In genomic region chr15:31197497-31198414, GRCh38 we compare ENCODE assay signal across 8 cellular contexts.
DNase-seq lines count a peak whose midpoint lies in the region; ATAC-seq and TF ChIP-seq lines count a peak whose summit lies in the region.

No MANE protein-coding gene starts in this region.

- no peak overlapping the region for H2BK5ac ChIP-seq in mesendoderm (ENCODE audit: low read length)

- H3K23ac ChIP-seq in mesendoderm (ENCODE audit: low read length), result no peak overlapping the region

- H3K27ac ChIP-seq in mesendoderm (ENCODE audit: low read depth, low read length), result no peak overlapping the region

- H3K4me2 ChIP-seq in mesendoderm (ENCODE audit: low read length), result no peak overlapping the region

- no peak overlapping the region for H3K4ac ChIP-seq in mesendoderm (ENCODE audit: low read depth, low read length)

- H3K79me2 ChIP-seq in mesendoderm (ENCODE audit: control insufficient read depth, insufficient read depth, low read length), result no peaks in the 10 kb centered on the region

- no peak overlapping the region for H4K5ac ChIP-seq in mesendoderm (ENCODE audit: low read length)

- in situ Hi-C loops in ACHN (cut with HindIII; ENCODE audit: low pct_ligation_motif_present, low pct_unique_long_range_greater_than_20kb, low sequenced_read_pairs), result no loop called here

- H3K4me1 ChIP-seq in mesendoderm (ENCODE audit: control insufficient read depth, low read depth, low read length), result no peaks in the 10 kb centered on the region

- H3K4me3 Mint-ChIP-seq in central memory CD8-positive, alpha-beta T cell, result no peak overlapping the region

- DNase-seq in ACHN (peak; percentile 37), mesendoderm (peak; percentile 65), dedifferentiated amniotic fluid mesenchymal stem cell (ENCODE audit: extremely low spot score) (no peak)
- DNase-seq in central memory CD8-positive, alpha-beta T cell (ENCODE audit: low spot score in 2 of 2), result no peak

- H3K36me3 Mint-ChIP-seq in central memory CD8-positive, alpha-beta T cell (ENCODE audit: insufficient read depth), result no peaks in the 10 kb centered on the region

- no peak overlapping the region for H3K18ac ChIP-seq in mesendoderm (ENCODE audit: low read length)

- no peak overlapping the region for H3K9ac ChIP-seq in mesendoderm (ENCODE audit: low read length)

- H3K79me1 ChIP-seq in mesendoderm (ENCODE audit: low read length), result no peaks in the 10 kb centered on the region

- no CpG with 5 or more reads among the region's 15 CpGs for WGBS in mesendoderm (ENCODE audit: extremely low coverage, insufficient coverage, low lambda C conversion rate)

- H4K8ac ChIP-seq in mesendoderm (ENCODE audit: low read depth, low read length), result no peak overlapping the region

- peaks cover 9% of the 10 kb centered on the region for H3K4me1 Mint-ChIP-seq in central memory CD8-positive, alpha-beta T cell

- no peaks in the 10 kb centered on the region for H3K27me3 ChIP-seq in mesendoderm (ENCODE audit: insufficient read depth, low read length, poor library complexity)

- no peak overlapping the region for H2AK5ac ChIP-seq in mesendoderm (ENCODE audit: low read length)

- no peak overlapping the region for H3K4me3 ChIP-seq in mesendoderm (ENCODE audit: low read length)

- H3K27me3 Mint-ChIP-seq in central memory CD8-positive, alpha-beta T cell, result peaks cover 9% of the 10 kb centered on the region

- no peak overlapping the region for H3K56ac ChIP-seq in mesendoderm (ENCODE audit: low read length)

- H3K27ac Mint-ChIP-seq in central memory CD8-positive, alpha-beta T cell (ENCODE audit: low read depth), result peak overlapping the region; percentile 63

- H2BK120ac ChIP-seq in mesendoderm (ENCODE audit: low read depth, low read length), result no peak overlapping the region

- no peaks in the 10 kb centered on the region for H3K9me3 Mint-ChIP-seq in central memory CD8-positive, alpha-beta T cell

- ATAC-seq in GM19025 (IDR thresholded peaks at IDR 0.05; ENCODE audit: low read depth, unreplicated experiment), result peak; percentile 59
- peak; percentile 72 for ATAC-seq in SK-N-SH treated with all-trans-retinoic acid at 6 μM for 48 hours
- ATAC-seq in central memory CD8-positive, alpha-beta T cell (replicated peaks; ENCODE audit: extremely low read depth, poor library complexity, severe bottlenecking), result no peak
- ATAC-seq in HG03565 (IDR thresholded peaks at IDR 0.05; ENCODE audit: unreplicated experiment), result no peak
- ATAC-seq in HG03439 (IDR thresholded peaks at IDR 0.05; ENCODE audit: unreplicated experiment), result no peak

- no peak overlapping the region for H2BK15ac ChIP-seq in mesendoderm (replicated peaks; ENCODE audit: low read depth)

- H3K36me3 ChIP-seq in mesendoderm (ENCODE audit: control insufficient read depth, insufficient read depth, low read length), result no peaks in the 10 kb centered on the region

TF ChIP-seq in SK-N-SH treated with all-trans-retinoic acid at 6 μM for 48 hours, 23 proteins besides CTCF, POLR2A, EP300 and RAD21:
- TF ChIP-seq ISL1 (CRISPR knock-in tag; IDR thresholded peaks at IDR 0.05), result no peak
- no peak for TF ChIP-seq ARNTL (CRISPR knock-in tag; IDR thresholded peaks at IDR 0.05; ENCODE audit: borderline replicate concordance, low read depth)
- TF ChIP-seq SNAI2 (CRISPR knock-in tag; IDR thresholded peaks at IDR 0.05), result no peak
- TF ChIP-seq CREB5 (CRISPR knock-in tag; IDR thresholded peaks at IDR 0.05; ENCODE audit: low read depth), result no peak
- no peak for TF ChIP-seq ZNF70 (CRISPR knock-in tag; IDR thresholded peaks at IDR 0.05)
- TF ChIP-seq, protein P1, sequence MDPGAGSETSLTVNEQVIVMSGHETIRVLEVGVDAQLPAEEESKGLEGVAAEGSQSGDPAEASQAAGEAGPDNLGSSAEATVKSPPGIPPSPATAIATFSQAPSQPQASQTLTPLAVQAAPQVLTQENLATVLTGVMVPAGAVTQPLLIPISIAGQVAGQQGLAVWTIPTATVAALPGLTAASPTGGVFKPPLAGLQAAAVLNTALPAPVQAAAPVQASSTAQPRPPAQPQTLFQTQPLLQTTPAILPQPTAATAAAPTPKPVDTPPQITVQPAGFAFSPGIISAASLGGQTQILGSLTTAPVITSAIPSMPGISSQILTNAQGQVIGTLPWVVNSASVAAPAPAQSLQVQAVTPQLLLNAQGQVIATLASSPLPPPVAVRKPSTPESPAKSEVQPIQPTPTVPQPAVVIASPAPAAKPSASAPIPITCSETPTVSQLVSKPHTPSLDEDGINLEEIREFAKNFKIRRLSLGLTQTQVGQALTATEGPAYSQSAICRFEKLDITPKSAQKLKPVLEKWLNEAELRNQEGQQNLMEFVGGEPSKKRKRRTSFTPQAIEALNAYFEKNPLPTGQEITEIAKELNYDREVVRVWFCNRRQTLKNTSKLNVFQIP (CRISPR knock-in tag; IDR thresholded peaks at IDR 0.05; ENCODE audit: borderline replicate concordance, low read depth), result no peak
- TF ChIP-seq RARB (CRISPR knock-in tag; IDR thresholded peaks at IDR 0.05), result no peak
- TF ChIP-seq ZC3H10 (CRISPR knock-in tag; IDR thresholded peaks at IDR 0.05), result no peak
- TF ChIP-seq ZFP30 (CRISPR knock-in tag; IDR thresholded peaks at IDR 0.05), result no peak
- no peak for TF ChIP-seq GLIS3 (CRISPR knock-in tag; IDR thresholded peaks at IDR 0.05)
- TF ChIP-seq TCF4 (CRISPR knock-in tag; IDR thresholded peaks at IDR 0.05; ENCODE audit: borderline replicate concordance), result no peak
- TF ChIP-seq, protein P2, sequence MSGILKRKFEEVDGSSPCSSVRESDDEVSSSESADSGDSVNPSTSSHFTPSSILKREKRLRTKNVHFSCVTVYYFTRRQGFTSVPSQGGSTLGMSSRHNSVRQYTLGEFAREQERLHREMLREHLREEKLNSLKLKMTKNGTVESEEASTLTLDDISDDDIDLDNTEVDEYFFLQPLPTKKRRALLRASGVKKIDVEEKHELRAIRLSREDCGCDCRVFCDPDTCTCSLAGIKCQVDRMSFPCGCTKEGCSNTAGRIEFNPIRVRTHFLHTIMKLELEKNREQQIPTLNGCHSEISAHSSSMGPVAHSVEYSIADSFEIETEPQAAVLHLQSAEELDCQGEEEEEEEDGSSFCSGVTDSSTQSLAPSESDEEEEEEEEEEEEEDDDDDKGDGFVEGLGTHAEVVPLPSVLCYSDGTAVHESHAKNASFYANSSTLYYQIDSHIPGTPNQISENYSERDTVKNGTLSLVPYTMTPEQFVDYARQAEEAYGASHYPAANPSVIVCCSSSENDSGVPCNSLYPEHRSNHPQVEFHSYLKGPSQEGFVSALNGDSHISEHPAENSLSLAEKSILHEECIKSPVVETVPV (CRISPR knock-in tag; IDR thresholded peaks at IDR 0.05), result no peak

Comparison
In these comparisons a context has a peak if more than half of its experiments do, and no peak if none do; other contexts are left out.
1. DNase-seq: peak in ACHN (single experiment) and mesendoderm (single experiment); none in central memory CD8-positive, alpha-beta T cell (0 of 2) and dedifferentiated amniotic fluid mesenchymal stem cell (single experiment).
2. ATAC-seq: peak in GM19025 (single experiment) and SK-N-SH treated with all-trans-retinoic acid at 6 μM for 48 hours (single experiment); none in central memory CD8-positive, alpha-beta T cell (single experiment), HG03565 (single experiment) and HG03439 (single experiment).